ENCODE assay signal across 14 cellular contexts in genomic region chr4:56626420-56626819, GRCh38.
"Had no signal": no experiment of that assay in that cellular context is flagged by ENCODE, and none has a peak within 500 bp of the region (broad histone marks: within the 10 kb centered on the region; RNA-seq: fewer than 3 reads in every experiment).

No MANE protein-coding gene starts in this region.

- H3K27ac ChIP-seq: epithelial cell of prostate, neutrophil, psoas muscle, suprapubic skin, thyroid gland had no signal

- H3K4me3 ChIP-seq: esophagus squamous epithelium, heart left ventricle, psoas muscle, suprapubic skin, thyroid gland had no signal

- ATAC-seq: heart left ventricle; left lobe of liver; naive thymus-derived CD8-positive, alpha-beta T cell; psoas muscle had no signal

- H3K4me1 ChIP-seq: heart left ventricle, psoas muscle, thyroid gland had no signal

- H3K9me3 ChIP-seq: neutrophil, psoas muscle, thyroid gland had no signal

- DNase-seq: esophagus squamous epithelium; heart left ventricle; hippocampal formation; mammary epithelial cell; naive thymus-derived CD8-positive, alpha-beta T cell; psoas muscle; small intestine; stimulated activated CD4-positive, alpha-beta T cell treated with anti-CD3 and anti-CD28 coated beads, Interleukin-12 subunit alpha, Interleukin-12 subunit beta, amount 100 ng/mL, for 4 hours had no signal

- H3K36me3 Mint-ChIP-seq: type B pancreatic cell had no signal

- H3K4me3 Mint-ChIP-seq: naive thymus-derived CD8-positive, alpha-beta T cell; type B pancreatic cell had no signal

- H3K36me3 ChIP-seq: esophagus squamous epithelium, heart left ventricle, neutrophil, suprapubic skin, thyroid gland had no signal

- H3K27me3 Mint-ChIP-seq: naive thymus-derived CD8-positive, alpha-beta T cell; type B pancreatic cell had no signal

- H3K27me3 ChIP-seq: esophagus squamous epithelium, heart left ventricle, neutrophil, suprapubic skin, thyroid gland had no signal

- H3K27ac Mint-ChIP-seq: naive thymus-derived CD8-positive, alpha-beta T cell; type B pancreatic cell had no signal
